24 cellular contexts compared by ENCODE assay signal in the genomic region with DNA sequence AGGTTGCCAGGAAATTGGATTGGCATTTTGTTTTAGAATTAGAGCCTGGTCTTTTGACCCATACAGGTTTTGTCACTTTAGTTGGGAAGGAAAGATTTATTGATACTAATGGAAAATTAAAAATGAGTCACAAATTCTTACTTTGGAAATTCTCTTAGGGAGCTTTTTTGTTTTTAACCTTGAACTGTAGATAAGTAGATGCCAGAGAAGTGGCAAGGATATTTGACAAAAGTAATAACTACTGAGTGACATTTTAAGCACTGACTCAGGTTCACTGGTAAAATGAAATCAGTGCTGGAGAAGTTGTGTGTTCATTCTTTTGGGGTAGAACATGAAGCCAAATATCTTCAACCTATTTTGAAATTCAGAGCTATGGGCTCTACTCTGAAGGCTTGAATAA. TPM values are rescaled to one million over a fixed set of nuclear protein-coding genes. Genes with fewer than 3 reads are reported as not detected.
A peak's percentile ranks its signal among the peaks of the same experiment; 100 is the strongest.
DNase-seq lines count a peak whose midpoint lies in the region; ATAC-seq and TF ChIP-seq lines count a peak whose summit lies in the region.
"Had no signal": no experiment of that assay in that cellular context is flagged by ENCODE, and none has a peak within 500 bp of the region (broad histone marks: within the 10 kb centered on the region; RNA-seq: fewer than 3 reads in every experiment).

No MANE protein-coding gene starts in this region.

- peak overlapping the region; percentile 26 for H3K4me3 Mint-ChIP-seq in activated T-cell treated with anti-CD3 and anti-CD28 coated beads, Interleukin-2, amount 50 U/mL, for 24 hours
- peak overlapping the region in 4 of 8 donors; percentile 34 to 93 (median 90) for H3K4me3 Mint-ChIP-seq in CD4-positive, alpha-beta memory T cell
- H3K4me3 Mint-ChIP-seq in activated T-helper 1 cell treated with anti-CD3 and anti-CD28 coated beads, Interleukin-12 subunit alpha, Interleukin-12 subunit beta, Interleukin-2, Interleukin-4 antibody, amounts not matched to agents 30 ng/mL and 10 ng/mL and 1 ng/mL, durations not matched to agents 14 hours and 24 hours and 36 hours: no peak overlapping the region
- H3K4me3 Mint-ChIP-seq in naive thymus-derived CD8-positive, alpha-beta T cell: peak overlapping the region in 1 of 10 donors; percentile 88
- H3K4me3 Mint-ChIP-seq: B cell, CD14-positive monocyte, H9, HFFc6, IgD-negative memory B cell had no signal

- H3K4me1 Mint-ChIP-seq in activated T-cell treated with anti-CD3 and anti-CD28 coated beads, Interleukin-2, amount 50 U/mL, for 24 hours (ENCODE audit: low read depth): peaks cover 85% of the 10 kb centered on the region
- peaks cover 46 to 73% (median 65%) of the 10 kb centered on the region in 4 donors for H3K4me1 Mint-ChIP-seq in CD4-positive, alpha-beta memory T cell
- peaks cover 64% of the 10 kb centered on the region for H3K4me1 Mint-ChIP-seq in activated T-helper 1 cell treated with anti-CD3 and anti-CD28 coated beads, Interleukin-12 subunit alpha, Interleukin-12 subunit beta, Interleukin-2, Interleukin-4 antibody, amounts not matched to agents 30 ng/mL and 10 ng/mL and 1 ng/mL, durations not matched to agents 14 hours and 24 hours and 36 hours (ENCODE audit: low read depth)
- H3K4me1 Mint-ChIP-seq in naive thymus-derived CD8-positive, alpha-beta T cell: peaks cover 42 to 90% (median 61%) of the 10 kb centered on the region in 4 donors

- peaks cover 68% of the 10 kb centered on the region for H3K4me1 ChIP-seq in CD4-positive, alpha-beta memory T cell (ENCODE audit: insufficient read depth, low read length)
- H3K4me1 ChIP-seq: A549, Caco-2, SJCRH30 had no signal

- H3K4me3 ChIP-seq in CD4-positive, alpha-beta memory T cell (ENCODE audit: low read length in 2 of 2): no peak overlapping the region
- H3K4me3 ChIP-seq: A549, GM23248, Peyer's patch, SJCRH30 had no signal

- no peaks in the 10 kb centered on the region for H3K9me3 Mint-ChIP-seq in activated T-cell treated with anti-CD3 and anti-CD28 coated beads, Interleukin-2, amount 50 U/mL, for 24 hours
- H3K9me3 Mint-ChIP-seq in CD4-positive, alpha-beta memory T cell: peaks cover 0 to 12% (median 2%) of the 10 kb centered on the region in 8 donors
- no peaks in the 10 kb centered on the region for H3K9me3 Mint-ChIP-seq in activated T-helper 1 cell treated with anti-CD3 and anti-CD28 coated beads, Interleukin-12 subunit alpha, Interleukin-12 subunit beta, Interleukin-2, Interleukin-4 antibody, amounts not matched to agents 30 ng/mL and 10 ng/mL and 1 ng/mL, durations not matched to agents 14 hours and 24 hours and 36 hours
- peaks cover 0 to 6% (median 0%) of the 10 kb centered on the region in 9 donors for H3K9me3 Mint-ChIP-seq in naive thymus-derived CD8-positive, alpha-beta T cell
- H3K9me3 Mint-ChIP-seq: H9, IgD-negative memory B cell had no signal

- no peaks in the 10 kb centered on the region for H3K27me3 ChIP-seq in CD4-positive, alpha-beta memory T cell (ENCODE audit: insufficient read depth, low read length)
- H3K27me3 ChIP-seq: Peyer's patch, SJCRH30 had no signal

- H3K36me3 ChIP-seq in CD4-positive, alpha-beta memory T cell (ENCODE audit: insufficient read depth, low read length): no peaks in the 10 kb centered on the region
- H3K36me3 ChIP-seq: Peyer's patch, SJCRH30 had no signal

- CTCF ChIA-PET in CD4-positive, alpha-beta memory T cell (lab: Charles Lee; ENCODE audit: partially characterized antibody): interaction anchor here (1.3 to 1.9 kb wide), 3 partner anchors 59 to 158 kb away, joined by 3 to 7 read pairs (median 3); no protein-coding TSS in a partner anchor

- peak overlapping the region; percentile 5 for H3K27ac Mint-ChIP-seq in activated T-cell treated with anti-CD3 and anti-CD28 coated beads, Interleukin-2, amount 50 U/mL, for 24 hours
- H3K27ac Mint-ChIP-seq in CD4-positive, alpha-beta memory T cell: peak overlapping the region; percentile 7 to 96 (median 87)
- H3K27ac Mint-ChIP-seq in activated T-helper 1 cell treated with anti-CD3 and anti-CD28 coated beads, Interleukin-12 subunit alpha, Interleukin-12 subunit beta, Interleukin-2, Interleukin-4 antibody, amounts not matched to agents 30 ng/mL and 10 ng/mL and 1 ng/mL, durations not matched to agents 14 hours and 24 hours and 36 hours: peak overlapping the region; percentile 6
- peak overlapping the region in 8 of 10 donors; percentile 16 to 97 (median 89) for H3K27ac Mint-ChIP-seq in naive thymus-derived CD8-positive, alpha-beta T cell
- H3K27ac Mint-ChIP-seq: B cell, H9, HFFc6, IgD-negative memory B cell had no signal

- peaks cover 15% of the 10 kb centered on the region for H3K36me3 Mint-ChIP-seq in activated T-cell treated with anti-CD3 and anti-CD28 coated beads, Interleukin-2, amount 50 U/mL, for 24 hours (ENCODE audit: low read depth)
- H3K36me3 Mint-ChIP-seq in CD4-positive, alpha-beta memory T cell: peaks cover 5 to 23% of the 10 kb centered on the region in 2 donors
- peaks cover 16% of the 10 kb centered on the region for H3K36me3 Mint-ChIP-seq in activated T-helper 1 cell treated with anti-CD3 and anti-CD28 coated beads, Interleukin-12 subunit alpha, Interleukin-12 subunit beta, Interleukin-2, Interleukin-4 antibody, amounts not matched to agents 30 ng/mL and 10 ng/mL and 1 ng/mL, durations not matched to agents 14 hours and 24 hours and 36 hours (ENCODE audit: low read depth)
- H3K36me3 Mint-ChIP-seq in naive thymus-derived CD8-positive, alpha-beta T cell: peaks cover 0 to 25% (median 2%) of the 10 kb centered on the region in 3 donors

- no peak for DNase-seq in activated T-cell treated with anti-CD3 and anti-CD28 coated beads, Interleukin-2, amount 50 U/mL, for 24 hours
- DNase-seq in activated T-cell treated with anti-CD3 and anti-CD28 coated beads, Interleukin-2, amount 50 U/mL, for 1 hour: no peak
- no peak for DNase-seq in CD4-positive, alpha-beta memory T cell
- DNase-seq in activated T-helper 1 cell treated with anti-CD3 and anti-CD28 coated beads, Interleukin-12 subunit alpha, Interleukin-12 subunit beta, Interleukin-2, Interleukin-4 antibody, amounts not matched to agents 30 ng/mL and 10 ng/mL and 1 ng/mL, durations not matched to agents 14 hours and 24 hours and 36 hours (ENCODE audit: low spot score): no peak
- DNase-seq in naive thymus-derived CD8-positive, alpha-beta T cell: no peak
- no peak for DNase-seq in GM13976 (ENCODE audit: low spot score)
- no peak for DNase-seq in GM13977 (ENCODE audit: low spot score)
- DNase-seq: Caco-2, DMS 273 treated with DMSO at 0.1 percent for 48 hours, DMS79 treated with DMSO at 0.1 percent for 48 hours, GM23248, H9, HFFc6, NCI-H1105, NCI-H2029 treated with DMSO at 0.1 percent for 48 hours, NCI-H345, NCI-H524, NCI-H774, Peyer's patch, SJCRH30 had no signal

- H3K27me3 Mint-ChIP-seq in activated T-cell treated with anti-CD3 and anti-CD28 coated beads, Interleukin-2, amount 50 U/mL, for 24 hours: no peaks in the 10 kb centered on the region
- no peaks in the 10 kb centered on the region for H3K27me3 Mint-ChIP-seq in CD4-positive, alpha-beta memory T cell
- H3K27me3 Mint-ChIP-seq in activated T-helper 1 cell treated with anti-CD3 and anti-CD28 coated beads, Interleukin-12 subunit alpha, Interleukin-12 subunit beta, Interleukin-2, Interleukin-4 antibody, amounts not matched to agents 30 ng/mL and 10 ng/mL and 1 ng/mL, durations not matched to agents 14 hours and 24 hours and 36 hours (ENCODE audit: insufficient read depth): no peaks in the 10 kb centered on the region
- no peaks in the 10 kb centered on the region for H3K27me3 Mint-ChIP-seq in naive thymus-derived CD8-positive, alpha-beta T cell
- H3K27me3 Mint-ChIP-seq: B cell had no signal

- TF ChIP-seq CTCF in GM13976 (IDR thresholded peaks at IDR 0.05; ENCODE audit: borderline replicate concordance, control extremely low read depth, extremely low read depth, insufficient read depth, missing control alignments) (no peak), GM13977 (IDR thresholded peaks at IDR 0.05; ENCODE audit: extremely low read depth, insufficient read depth, missing control alignments) (no peak)

- in situ Hi-C loops in GM13976 (cut with MboI; ENCODE audit: low sequenced_read_pairs, unreplicated experiment) (no loop called here), GM13977 (cut with MboI; ENCODE audit: low pct_unique_long_range_greater_than_20kb, low sequenced_read_pairs, unreplicated experiment) (no loop called here)

- POLR2A ChIA-PET in CD4-positive, alpha-beta memory T cell (lab: Charles Lee; ENCODE audit: partially characterized antibody): interaction anchor here (0.7 to 9.3 kb wide), 5 partner anchors 11 to 101 kb away, joined by 3 to 97 read pairs (median 4); a partner anchor contains a TSS
- POLR2A ChIA-PET in naive thymus-derived CD8-positive, alpha-beta T cell (lab: Charles Lee): interaction anchor here (0.6 to 0.7 kb wide), 2 partner anchors 51 to 465 kb away, joined by 3 read pairs; no protein-coding TSS in a partner anchor

- intact Hi-C loops in CD4-positive, alpha-beta memory T cell (cut with micrococcal nuclease): loop anchor here (2.0 kb wide), 1 partner anchor 16 kb away; no protein-coding TSS in a partner anchor
- intact Hi-C loops in activated T-helper 1 cell treated with anti-CD3 and anti-CD28 coated beads, Interleukin-12 subunit alpha, Interleukin-12 subunit beta, Interleukin-2, Interleukin-4 antibody, amounts not matched to agents 30 ng/mL and 10 ng/mL and 1 ng/mL, durations not matched to agents 14 hours and 24 hours and 36 hours (cut with micrococcal nuclease): no loop called here

- H3K27ac ChIP-seq in CD4-positive, alpha-beta memory T cell (ENCODE audit: low read depth, low read length): no peak overlapping the region
- H3K27ac ChIP-seq: A549, GM23248, Peyer's patch, SJCRH30 had no signal

- no peak for ATAC-seq in naive thymus-derived CD8-positive, alpha-beta T cell
- ATAC-seq: A549 had no signal

- no peaks in the 10 kb centered on the region for H3K9me3 ChIP-seq in CD4-positive, alpha-beta memory T cell (ENCODE audit: control insufficient read depth in 1 of 2, low read length in 2 of 2)
- H3K9me3 ChIP-seq: A549, Caco-2, Peyer's patch, SJCRH30 had no signal

RNA-seq across cellular contexts. Expression of a gene that starts 56.5 kb away (rescaled TPM):
- 10 to 100 TPM; 51.9 to 63.0 TPM for total RNA-seq in CD4-positive, alpha-beta memory T cell
- 10 to 100 TPM; 17.4 to 21.2 TPM for polyA plus RNA-seq in CD4-positive, alpha-beta memory T cell
- 34.5 and 35.2 TPM in 2 replicates for total RNA-seq in activated T-helper 1 cell treated with anti-CD3 and anti-CD28 coated beads, Interleukin-12 subunit alpha, Interleukin-12 subunit beta, Interleukin-2, Interleukin-4 antibody, amounts not matched to agents 30 ng/mL and 10 ng/mL and 1 ng/mL, durations not matched to agents 14 hours and 24 hours and 36 hours
- 10 to 100 TPM; 52.9 to 56.8 TPM for total RNA-seq in naive thymus-derived CD8-positive, alpha-beta T cell
- 10 to 100 TPM; 11.4 to 17.6 (median 11.4) TPM for polyA plus RNA-seq in naive thymus-derived CD8-positive, alpha-beta T cell
- total RNA-seq: GM23248, HFFc6 had no signal
- polyA plus RNA-seq: GM23248 had no signal

Comparison
In these comparisons a context has a peak if more than half of its experiments do, and no peak if none do; other contexts are left out.
1. H3K27ac Mint-ChIP-seq: peak in every context shown above with its lines; median percentile 89 in naive thymus-derived CD8-positive, alpha-beta T cell; 87 in CD4-positive, alpha-beta memory T cell; 6 in activated T-helper 1 cell treated with anti-CD3 and anti-CD28 coated beads, Interleukin-12 subunit alpha, Interleukin-12 subunit beta, Interleukin-2, Interleukin-4 antibody, amounts not matched to agents 30 ng/mL and 10 ng/mL and 1 ng/mL, durations not matched to agents 14 hours and 24 hours and 36 hours; 5 in activated T-cell treated with anti-CD3 and anti-CD28 coated beads, Interleukin-2, amount 50 U/mL, for 24 hours.